ENCODE assay signal across 9 cellular contexts in the genomic region with DNA sequence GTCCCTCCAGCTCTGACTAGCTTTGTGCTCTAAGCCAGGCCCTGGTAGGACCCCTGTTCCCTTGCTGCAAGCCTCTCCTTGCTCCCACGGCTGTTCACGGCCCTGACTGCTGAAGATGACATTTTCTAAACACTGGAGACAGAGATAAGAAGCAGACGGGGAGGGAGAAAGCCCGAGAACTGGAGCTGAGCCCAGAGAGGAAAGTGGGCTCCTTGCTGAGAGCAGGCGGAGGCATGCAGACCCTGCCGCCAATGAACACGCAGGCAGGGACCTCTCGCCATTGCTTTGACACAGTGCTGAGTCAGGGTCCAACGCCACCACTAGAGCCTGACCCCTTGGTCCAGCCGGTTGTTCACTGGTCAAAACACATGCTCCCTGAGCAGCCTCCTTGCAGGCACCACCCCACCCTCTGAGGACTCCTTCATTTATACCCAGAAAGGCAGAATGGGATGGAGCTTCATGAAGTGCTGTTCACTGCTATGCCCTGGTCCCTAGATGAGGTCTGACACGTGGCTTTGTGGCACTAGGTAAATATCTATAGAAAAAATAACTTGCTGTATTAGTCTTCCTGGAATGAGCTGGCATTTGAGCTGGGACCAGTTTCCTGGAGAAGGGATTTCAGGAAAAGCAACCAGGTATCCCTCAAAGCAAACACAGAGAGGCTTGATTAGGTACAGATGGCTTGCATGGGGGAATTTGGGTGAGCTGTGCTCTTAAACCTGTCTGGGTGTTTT.
DNase-seq lines count a peak whose midpoint lies in the region; ATAC-seq and TF ChIP-seq lines count a peak whose summit lies in the region.
"Had no signal": no experiment of that assay in that cellular context is flagged by ENCODE, and none has a peak within 500 bp of the region (broad histone marks: within the 10 kb centered on the region; RNA-seq: fewer than 3 reads in every experiment).

No MANE protein-coding gene starts in this region.

- DNase-seq in activated effector memory CD4-positive, alpha-beta T cell treated with anti-CD3 and anti-CD28 coated beads, Interleukin-2, amount 50 U/mL, for 16 hours = peak; percentile 33
- DNase-seq in activated effector memory CD4-positive, alpha-beta T cell treated with Interleukin-2 at 50 U/mL for 16 hours = no peak
- peak; percentile 34 to 54 for DNase-seq in erythroblast (lab: John Stamatoyannopoulos, UW)
- DNase-seq in mucosa of gallbladder (ENCODE audit: low spot score) = peak; percentile 54
- no peak for DNase-seq in COLO668 (lab: John Stamatoyannopoulos, UW; ENCODE audit: unreplicated experiment)
- DNase-seq in GM03348 (ENCODE audit: low spot score) = no peak
- DNase-seq: NCI-H146 had no signal

- ATAC-seq in HG03175 (IDR thresholded peaks at IDR 0.05; ENCODE audit: unreplicated experiment) (no peak), HG03095 (IDR thresholded peaks at IDR 0.05; ENCODE audit: unreplicated experiment) (no peak)

- TF ChIP-seq POLR2A in erythroblast (IDR thresholded peaks at IDR 0.05; ENCODE audit: low read length) = no peak

Comparison
In these comparisons a context has a peak if more than half of its experiments do, and no peak if none do; other contexts are left out.
1. DNase-seq: peak in activated effector memory CD4-positive, alpha-beta T cell treated with anti-CD3 and anti-CD28 coated beads, Interleukin-2, amount 50 U/mL, for 16 hours (single experiment), erythroblast (2 of 2) and mucosa of gallbladder (single experiment); none in activated effector memory CD4-positive, alpha-beta T cell treated with Interleukin-2 at 50 U/mL for 16 hours (single experiment), COLO668 (single experiment) and GM03348 (single experiment).